Comparison of ENCODE assay signal across 20 cellular contexts in genomic region chr5:83031391-83031790, GRCh38. TPM values are rescaled to one million over a fixed set of nuclear protein-coding genes. Genes with fewer than 3 reads are reported as not detected.
DNase-seq lines count a peak whose midpoint lies in the region; ATAC-seq, FAIRE-seq and TF ChIP-seq lines count a peak whose summit lies in the region.
"Had no signal": no experiment of that assay in that cellular context is flagged by ENCODE, and none has a peak within 500 bp of the region (broad histone marks: within the 10 kb centered on the region; RNA-seq: fewer than 3 reads in every experiment).

No MANE protein-coding gene starts in this region.

- peaks cover 43% of the 10 kb centered on the region for H3K4me1 Mint-ChIP-seq in astrocyte (ENCODE audit: low read depth, unreplicated experiment)

- no peak overlapping the region for H2AFZ ChIP-seq in astrocyte (ENCODE audit: low read depth, low read length)

- H4K20me1 ChIP-seq in astrocyte (ENCODE audit: insufficient read depth, low read length): no peaks in the 10 kb centered on the region

- FAIRE-seq in astrocyte (lab: Jason Lieb, UNC): no peak
- FAIRE-seq: GM12892, H1, K562 had no signal

- DNase-seq in AG08396 (ENCODE audit: low spot score) (peak; percentile 14), GM04503 (ENCODE audit: low read depth) (peak; percentile 37), astrocyte (ENCODE audit: low read depth) (peak; percentile 21), fibroblast of the aortic adventitia (ENCODE audit: low read depth) (peak; percentile 25), NCI-H2171 treated with DMSO at 0.1 percent for 48 hours (lab: John Stamatoyannopoulos, UW) (no peak), HAP-1 (ENCODE audit: low spot score in 2 of 2) (no peak), GM13977 (ENCODE audit: low spot score) (no peak)
- DNase-seq: ACHN; C1 segment of cervical spinal cord; Calu3; CD4-positive, alpha-beta T cell; DMS 273 treated with DMSO at 0.1 percent for 48 hours; HCEC 1CT; Karpas-422 had no signal

- H3K4me2 ChIP-seq in astrocyte (ENCODE audit: low read length): no peak overlapping the region

- no peak overlapping the region for H3K27ac ChIP-seq in astrocyte (ENCODE audit: low read depth, low read length)
- H3K27ac ChIP-seq: HL-60 had no signal

- peak overlapping the region; percentile 42 for H3K27ac Mint-ChIP-seq in astrocyte (ENCODE audit: unreplicated experiment)
- H3K27ac Mint-ChIP-seq: B cell; CD4-positive, alpha-beta T cell had no signal

- H3K36me3 ChIP-seq in astrocyte (ENCODE audit: insufficient read depth, low read length): no peaks in the 10 kb centered on the region
- no peaks in the 10 kb centered on the region for H3K36me3 ChIP-seq in HAP-1 (replicated peaks)

- H3K4me1 ChIP-seq in astrocyte (ENCODE audit: insufficient read depth, low read length) (no peaks in the 10 kb centered on the region), HAP-1 (peaks cover 11% of the 10 kb centered on the region)

- no peak overlapping the region for H3K4me3 Mint-ChIP-seq in astrocyte (ENCODE audit: unreplicated experiment)
- H3K4me3 Mint-ChIP-seq: B cell; CD4-positive, alpha-beta T cell had no signal

- H3K9me3 Mint-ChIP-seq in astrocyte (ENCODE audit: unreplicated experiment): no peaks in the 10 kb centered on the region
- H3K9me3 Mint-ChIP-seq: CD4-positive, alpha-beta T cell had no signal

- no peak overlapping the region for H3K4me3 ChIP-seq in astrocyte (ENCODE audit: insufficient read depth, low read depth, low read length)
- H3K4me3 ChIP-seq in fibroblast of the aortic adventitia (ENCODE audit: low read depth, low read length): no peak overlapping the region
- H3K4me3 ChIP-seq in HAP-1: no peak overlapping the region
- H3K4me3 ChIP-seq: K562 had no signal

- H3K79me2 ChIP-seq in astrocyte (ENCODE audit: insufficient read depth, low read length): no peaks in the 10 kb centered on the region

- H3K9me3 ChIP-seq in astrocyte (ENCODE audit: insufficient read depth, low read depth, low read length) (no peaks in the 10 kb centered on the region), HAP-1 (no peaks in the 10 kb centered on the region)

- H3K36me3 Mint-ChIP-seq in astrocyte (ENCODE audit: low read depth, unreplicated experiment): no peaks in the 10 kb centered on the region

- no peaks in the 10 kb centered on the region for H3K27me3 Mint-ChIP-seq in astrocyte (ENCODE audit: low read depth, unreplicated experiment)
- H3K27me3 Mint-ChIP-seq: B cell; CD4-positive, alpha-beta T cell had no signal

- in situ Hi-C loops in HAP-1 (cut with MboI; ENCODE audit: low sequenced_read_pairs): no loop called here
- in situ Hi-C loops in GM13977 (cut with MboI; ENCODE audit: low pct_unique_long_range_greater_than_20kb, low sequenced_read_pairs, unreplicated experiment): no loop called here

- no peak for ATAC-seq in GM19023 (IDR thresholded peaks at IDR 0.05; ENCODE audit: unreplicated experiment)
- ATAC-seq: K562 had no signal

- H3K9ac ChIP-seq in astrocyte (ENCODE audit: low read length): no peak overlapping the region

- TF ChIP-seq CTCF in astrocyte (IDR thresholded peaks at IDR 0.05; ENCODE audit: insufficient read depth, low read depth, low read length) (no peak), fibroblast of the aortic adventitia (IDR thresholded peaks at IDR 0.05; ENCODE audit: insufficient read depth, low read length) (no peak), GM13977 (IDR thresholded peaks at IDR 0.05; ENCODE audit: extremely low read depth, insufficient read depth, missing control alignments) (no peak)

- H3K27me3 ChIP-seq in astrocyte (ENCODE audit: insufficient read depth, low read length) (no peaks in the 10 kb centered on the region), HAP-1 (ENCODE audit: low read depth) (no peaks in the 10 kb centered on the region)

RNA-seq across cellular contexts. Expression of gene TMEM167A, which starts 45.8 kb away (rescaled TPM):
- total RNA-seq in astrocyte (160 and 163 TPM in 2 replicates), fibroblast of the aortic adventitia (ENCODE audit: low replicate concordance) (106 and 130 TPM in 2 replicates)

RNA-seq across cellular contexts. Expression of gene XRCC4, which starts 46.0 kb away (rescaled TPM):
- total RNA-seq in astrocyte (15.5 and 17.3 TPM in 2 replicates), fibroblast of the aortic adventitia (ENCODE audit: low replicate concordance) (27.7 and 36.5 TPM in 2 replicates)

Comparison
In these comparisons a context has a peak if more than half of its experiments do, and no peak if none do; other contexts are left out.
1. DNase-seq: peak in AG08396 (single experiment), GM04503 (single experiment), astrocyte (single experiment) and fibroblast of the aortic adventitia (single experiment); none in NCI-H2171 treated with DMSO at 0.1 percent for 48 hours (single experiment), HAP-1 (0 of 2) and GM13977 (single experiment).